20 cellular contexts compared by ENCODE assay signal in genomic region chr20:44222969-44223368, GRCh38. TPM values are rescaled to one million over a fixed set of nuclear protein-coding genes. Genes with fewer than 3 reads are reported as not detected.
DNase-seq lines count a peak whose midpoint lies in the region; ATAC-seq, FAIRE-seq and TF ChIP-seq lines count a peak whose summit lies in the region.
"Had no signal": no experiment of that assay in that cellular context is flagged by ENCODE, and none has a peak within 500 bp of the region (broad histone marks: within the 10 kb centered on the region; RNA-seq: fewer than 3 reads in every experiment).

No MANE protein-coding gene starts in this region.

- no peaks in the 10 kb centered on the region for H3F3A ChIP-seq in GM23338 (replicated peaks; ENCODE audit: low read depth)

- no peaks in the 10 kb centered on the region for H3K27me3 Mint-ChIP-seq in CD8-positive, alpha-beta T cell (ENCODE audit: low read depth)
- H3K27me3 Mint-ChIP-seq in GM23338 (ENCODE audit: insufficient read depth, low read depth, poor library complexity) (peaks cover 4% of the 10 kb centered on the region), WTC11 (ENCODE audit: low read depth) (no peaks in the 10 kb centered on the region), chondrocyte (ENCODE audit: low read depth) (no peaks in the 10 kb centered on the region)
- H3K27me3 Mint-ChIP-seq: stimulated activated naive CD8-positive, alpha-beta T cell treated with anti-CD3 and anti-CD28 coated beads, Interleukin-15, Interleukin-2, amounts not matched to agents 100 ng/mL and 50 ng/mL, for 24 hours had no signal

- no peak for FAIRE-seq in GM19239 (lab: Jason Lieb, UNC)
- FAIRE-seq: bronchial epithelial cell, G401.6 had no signal

- no peak overlapping the region for H3K27ac ChIP-seq in CD8-positive, alpha-beta T cell (ENCODE audit: low read depth, low read length)
- H3K27ac ChIP-seq in GM23338 (ENCODE audit: low read depth), result no peak overlapping the region

- H3K9me3 ChIP-seq in CD8-positive, alpha-beta T cell (ENCODE audit: low read length), result no peaks in the 10 kb centered on the region

- POLR2A ChIA-PET in CD8-positive, alpha-beta T cell (lab: Charles Lee), result no interaction called here
- POLR2A ChIA-PET in WTC11 (lab: Charles Lee), result no interaction called here

- intact Hi-C loops in CD8-positive, alpha-beta T cell (cut with DNase I, micrococcal nuclease), result no loop called here

- H2AFZ ChIP-seq in GM23338, result 0 out of 2 replicates have a peak overlapping the region, but pooled peaks have one; percentile 6

- peaks cover 39% of the 10 kb centered on the region for H3K4me1 Mint-ChIP-seq in CD8-positive, alpha-beta T cell (ENCODE audit: low read depth)
- H3K4me1 Mint-ChIP-seq in GM23338, result peaks cover 17% of the 10 kb centered on the region
- H3K4me1 Mint-ChIP-seq in WTC11, result peaks cover 12% of the 10 kb centered on the region
- peaks cover 12% of the 10 kb centered on the region for H3K4me1 Mint-ChIP-seq in chondrocyte (ENCODE audit: low read depth)

- CTCF ChIA-PET in CD8-positive, alpha-beta T cell (lab: Charles Lee), result interaction anchor here (2.0 to 14.9 kb wide), 2 partner anchors 91 to 163 kb away, joined by 4 to 596 read pairs; partner anchors contain the start of gene FITM2
- CTCF ChIA-PET in WTC11 (lab: Charles Lee), result interaction anchor here (0.5 to 4.1 kb wide), 30 partner anchors 9 to 253 kb away, joined by 3 to 25 read pairs (median 4); partner anchors contain the start of genes FITM2, GDAP1L1, JPH2 and OSER1

- H3K4me1 ChIP-seq in CD8-positive, alpha-beta T cell (ENCODE audit: insufficient read depth, low read length), result peaks cover 27% of the 10 kb centered on the region
- no peaks in the 10 kb centered on the region for H3K4me1 ChIP-seq in GM23338 (ENCODE audit: insufficient read depth)

- no peak overlapping the region for H3K4me3 ChIP-seq in CD8-positive, alpha-beta T cell (ENCODE audit: low read depth, low read length)
- no peak overlapping the region for H3K4me3 ChIP-seq in GM23338
- no peak overlapping the region for H3K4me3 ChIP-seq in kidney epithelial cell (ENCODE audit: low read depth, low read length)
- no peak overlapping the region for H3K4me3 ChIP-seq in H7 (ENCODE audit: insufficient read depth, low read depth, low read length)

- peaks cover 2% of the 10 kb centered on the region; the same call in 1 of the 2 replicates for H4K20me1 ChIP-seq in GM23338 (replicated peaks; ENCODE audit: insufficient read depth)

- no peak for DNase-seq in CD8-positive, alpha-beta T cell
- DNase-seq in GM23338 (ENCODE audit: low spot score) (peak; percentile 79), WTC11 (ENCODE audit: low spot score) (peak; percentile 64), kidney epithelial cell (ENCODE audit: low read depth) (no peak), AG08396 (ENCODE audit: low spot score) (no peak), chondrocyte (ENCODE audit: low spot score) (no peak), GM19239 (ENCODE audit: insufficient read length, low spot score) (no peak), H7 (no peak)
- DNase-seq: activated CD4-positive, CD25-positive, alpha-beta regulatory T cell treated with anti-CD3 and anti-CD28 coated beads, Interleukin-2, amount 50 U/mL, for 72 hours; C1 segment of cervical spinal cord; foreskin fibroblast; immature natural killer cell; Kasumi-1; NCI-H510A; occipital lobe had no signal

- H3K9me3 Mint-ChIP-seq in CD8-positive, alpha-beta T cell, result no peaks in the 10 kb centered on the region
- H3K9me3 Mint-ChIP-seq in GM23338, result no peaks in the 10 kb centered on the region
- no peaks in the 10 kb centered on the region for H3K9me3 Mint-ChIP-seq in WTC11
- H3K9me3 Mint-ChIP-seq in chondrocyte (ENCODE audit: low read depth), result no peaks in the 10 kb centered on the region
- H3K9me3 Mint-ChIP-seq: immature natural killer cell; stimulated activated naive CD8-positive, alpha-beta T cell treated with anti-CD3 and anti-CD28 coated beads, Interleukin-15, Interleukin-2, amounts not matched to agents 100 ng/mL and 50 ng/mL, for 24 hours had no signal

- no peak overlapping the region for H3K4me3 Mint-ChIP-seq in CD8-positive, alpha-beta T cell
- H3K4me3 Mint-ChIP-seq in GM23338 (no peak overlapping the region), WTC11 (no peak overlapping the region), chondrocyte (ENCODE audit: unreplicated experiment) (no peak overlapping the region)
- H3K4me3 Mint-ChIP-seq: immature natural killer cell; stimulated activated naive CD8-positive, alpha-beta T cell treated with anti-CD3 and anti-CD28 coated beads, Interleukin-15, Interleukin-2, amounts not matched to agents 100 ng/mL and 50 ng/mL, for 24 hours had no signal

- TF ChIP-seq CTCF in CD8-positive, alpha-beta T cell (IDR thresholded peaks at IDR 0.05), result no peak
- TF ChIP-seq CTCF in GM23338 (conservative IDR thresholded peaks at IDR 0.05; ENCODE audit: low read depth in 2 of 2) (peak; percentile 62 to 76), WTC11 (IDR thresholded peaks at IDR 0.05) (no peak; the same call in 1 of the 2 replicates), kidney epithelial cell (IDR thresholded peaks at IDR 0.05; ENCODE audit: insufficient read depth, low read length, poor library complexity, severe bottlenecking) (peak; percentile 14), chondrocyte (IDR thresholded peaks at IDR 0.05) (no peak)

- no peaks in the 10 kb centered on the region for H3K36me3 ChIP-seq in CD8-positive, alpha-beta T cell (ENCODE audit: insufficient read depth, low read length)
- H3K36me3 ChIP-seq in GM23338 (ENCODE audit: insufficient read depth), result no peaks in the 10 kb centered on the region
- H3K36me3 ChIP-seq in kidney epithelial cell (ENCODE audit: control insufficient read depth, insufficient read depth, low read length), result no peaks in the 10 kb centered on the region
- no peaks in the 10 kb centered on the region for H3K36me3 ChIP-seq in H7 (replicated peaks; ENCODE audit: control insufficient read depth, insufficient read depth, low read length)

- no peaks in the 10 kb centered on the region for H3K36me3 Mint-ChIP-seq in CD8-positive, alpha-beta T cell
- H3K36me3 Mint-ChIP-seq in GM23338 (ENCODE audit: low read depth) (no peaks in the 10 kb centered on the region), WTC11 (no peaks in the 10 kb centered on the region), chondrocyte (ENCODE audit: low read depth) (no peaks in the 10 kb centered on the region)

- H3K79me2 ChIP-seq in GM23338 (replicated peaks; ENCODE audit: insufficient read depth), result no peaks in the 10 kb centered on the region

- no peak overlapping the region for H3K4me2 ChIP-seq in GM23338

- H3K9me2 ChIP-seq in GM23338 (ENCODE audit: insufficient read depth), result no peaks in the 10 kb centered on the region

- no peaks in the 10 kb centered on the region for H3K27me3 ChIP-seq in CD8-positive, alpha-beta T cell (ENCODE audit: insufficient read depth, low read length)
- H3K27me3 ChIP-seq in GM23338 (ENCODE audit: insufficient read depth), result no peaks in the 10 kb centered on the region
- no peaks in the 10 kb centered on the region for H3K27me3 ChIP-seq in kidney epithelial cell (ENCODE audit: control insufficient read depth, insufficient read depth, low read length)
- H3K27me3 ChIP-seq in H7 (ENCODE audit: control insufficient read depth, insufficient read depth, low read length), result no peaks in the 10 kb centered on the region

- H3K27ac Mint-ChIP-seq in CD8-positive, alpha-beta T cell, result peak overlapping the region; percentile 89
- peak overlapping the region; percentile 82 for H3K27ac Mint-ChIP-seq in GM23338
- H3K27ac Mint-ChIP-seq in WTC11, result no peak overlapping the region; the same call in 1 of the 2 replicates
- H3K27ac Mint-ChIP-seq in chondrocyte (ENCODE audit: unreplicated experiment), result no peak overlapping the region
- H3K27ac Mint-ChIP-seq: stimulated activated naive CD8-positive, alpha-beta T cell treated with anti-CD3 and anti-CD28 coated beads, Interleukin-15, Interleukin-2, amounts not matched to agents 100 ng/mL and 50 ng/mL, for 24 hours had no signal

- ATAC-seq in CD8-positive, alpha-beta T cell, result no peak
- ATAC-seq in GM23338 (peak; percentile 95), WTC11 (peak; percentile 94)

RNA-seq across cellular contexts. Expression of gene OSER1, which starts 12.4 kb away (rescaled TPM):
- 100 to 1,000 TPM; 201 to 204 TPM for total RNA-seq in CD8-positive, alpha-beta T cell
- 31.1 and 32.4 TPM in 2 replicates for total RNA-seq in GM23338 (2014; rRNA removed; shearing (Covaris generic))
- 22.1 and 25.2 TPM in 2 replicates for polyA plus RNA-seq in GM23338 (2016; fragmentation: Nextera tagmentation; extraction: Ambion mirVana)
- 21.4 to 24.3 TPM (median 21.8 TPM) in 3 replicates for total RNA-seq in WTC11 (2021)
- 36.4 and 38.1 TPM in 2 replicates for total RNA-seq in kidney epithelial cell
- total RNA-seq in chondrocyte, result 30.3 to 33.0 TPM (median 31.5 TPM) in 3 replicates
- total RNA-seq in H7 (2014; rRNA removed; shearing (Covaris generic)), result 28.5 and 33.0 TPM in 2 replicates

RNA-seq across cellular contexts. Expression of gene GDAP1L1, which starts 24.1 kb away (rescaled TPM):
- not detected for total RNA-seq in CD8-positive, alpha-beta T cell
- 6.9 and 11.2 TPM in 2 replicates for total RNA-seq in GM23338 (2014; rRNA removed; shearing (Covaris generic))
- 4.5 and 5.9 TPM in 2 replicates for polyA plus RNA-seq in GM23338 (2016; fragmentation: Nextera tagmentation; extraction: Ambion mirVana)
- total RNA-seq in WTC11 (2021) (7.5 to 10.3 TPM (median 8.8 TPM) in 3 replicates), kidney epithelial cell (not detected in 2 replicates), chondrocyte (not detected in 3 replicates)
- total RNA-seq in H7 (2014; rRNA removed; shearing (Covaris generic)), result 6.1 and 6.8 TPM in 2 replicates
- total RNA-seq: bronchial epithelial cell; mesenteric fat pad; T-helper 1 cell treated with Interleukin-12 subunit alpha and Interleukin-12 subunit beta and Interleukin-4 antibody, amounts not matched to agents 30 ng/mL and 1 ng/mL, for 36 hours had no signal
- polyA plus RNA-seq: immature natural killer cell had no signal

RNA-seq across cellular contexts. Expression of gene JPH2, which starts 36.0 kb away (rescaled TPM):
- total RNA-seq in CD8-positive, alpha-beta T cell, result not detected
- 0.78 and 1.1 TPM in 2 replicates for total RNA-seq in GM23338 (2014; rRNA removed; shearing (Covaris generic))
- polyA plus RNA-seq in GM23338 (2016; fragmentation: Nextera tagmentation; extraction: Ambion mirVana), result 0.16 and 0.43 TPM in 2 replicates
- 0.81 to 1.1 TPM (median 0.94 TPM) in 3 replicates for total RNA-seq in WTC11 (2021)
- 2.4 and 3.0 TPM in 2 replicates for total RNA-seq in kidney epithelial cell
- total RNA-seq in chondrocyte, result 46.6 to 75.9 TPM (median 71.2 TPM) in 3 replicates
- 0.67 and 0.69 TPM in 2 replicates for total RNA-seq in H7 (2014; rRNA removed; shearing (Covaris generic))
- total RNA-seq: T-helper 1 cell treated with Interleukin-12 subunit alpha and Interleukin-12 subunit beta and Interleukin-4 antibody, amounts not matched to agents 30 ng/mL and 1 ng/mL, for 36 hours had no signal
- polyA plus RNA-seq: immature natural killer cell had no signal

Comparison
In these comparisons a context has a peak if more than half of its experiments do, and no peak if none do; other contexts are left out.
1. DNase-seq: peak in GM23338 (single experiment) and WTC11 (single experiment); none in CD8-positive, alpha-beta T cell (0 of 7), kidney epithelial cell (single experiment), AG08396 (single experiment), chondrocyte (single experiment), GM19239 (single experiment) and H7 (single experiment).
2. H3K27ac Mint-ChIP-seq: peak in CD8-positive, alpha-beta T cell (single experiment) and GM23338 (single experiment); none in WTC11 (single experiment) and chondrocyte (single experiment).
3. CTCF ChIP-seq: peak in GM23338 (2 of 2) and kidney epithelial cell (single experiment); none in CD8-positive, alpha-beta T cell (single experiment), WTC11 (single experiment) and chondrocyte (single experiment).
4. RNA of gene JPH2, which starts 36.0 kb away (total RNA-seq): 46.6 to 75.9 TPM in chondrocyte; 2.4 to 3.0 TPM in kidney epithelial cell, 0.78 to 1.1 TPM in GM23338, 0.81 to 1.1 TPM in WTC11, 0.67 to 0.69 TPM in H7 and not detected in CD8-positive, alpha-beta T cell; every median in the first group is over 10 times any median in the second.